ENCODE assay signal across 24 cellular contexts in genomic region chr3:50687916-50688315, GRCh38.
"Had no signal": no experiment of that assay in that cellular context is flagged by ENCODE, and none has a peak within 500 bp of the region (broad histone marks: within the 10 kb centered on the region; RNA-seq: fewer than 3 reads in every experiment).

No MANE protein-coding gene starts in this region.

- ATAC-seq: activated CD4-positive, CD25-positive, alpha-beta regulatory T cell treated with anti-CD3 and anti-CD28 coated beads, Interleukin-2, amount 50 U/mL, for 24 hours; body of pancreas; naive thymus-derived CD8-positive, alpha-beta T cell; sciatic nerve; stimulated activated effector memory CD8-positive, alpha-beta T cell treated with anti-CD3 and anti-CD28 coated beads, Interleukin-12 subunit alpha, Interleukin-12 subunit beta, amount 100 ng/mL, for 72 hours had no signal

- H3K4me1 ChIP-seq: body of pancreas, upper lobe of left lung, vagina had no signal

- H3K9me3 ChIP-seq: body of pancreas, esophagus squamous epithelium, upper lobe of left lung, vagina had no signal

- DNase-seq: activated CD4-positive, alpha-beta T cell treated with anti-CD3 and anti-CD28 coated beads for 48 hours; activated CD4-positive, alpha-beta T cell treated with anti-CD3 and anti-CD28 coated beads, Interleukin-2, amount 50 U/mL, for 48 hours; activated CD8-positive, alpha-beta memory T cell treated with anti-CD3 and anti-CD28 coated beads for 24 hours; activated effector memory CD4-positive, alpha-beta T cell treated with Interleukin-2 at 50 U/mL for 16 hours; activated naive CD4-positive, alpha-beta T cell treated with Interleukin-2 at 50 U/mL for 16 hours; esophagus squamous epithelium; foreskin melanocyte; islet precursor cell; mammary epithelial cell; naive thymus-derived CD8-positive, alpha-beta T cell; occipital lobe; small intestine; stimulated activated CD4-positive, alpha-beta T cell treated with anti-CD3 and anti-CD28 coated beads, Interleukin-4, amount 100 ng/mL, for 24 hours; SW 1271; T-helper 9 cell; upper lobe of left lung; WERI-Rb-1 had no signal

- H3K27ac ChIP-seq: body of pancreas, cardiac muscle cell, esophagus squamous epithelium, hepatocyte, upper lobe of left lung, vagina, WERI-Rb-1 had no signal

- H3K36me3 ChIP-seq: cardiac muscle cell, esophagus squamous epithelium, upper lobe of left lung, vagina, WERI-Rb-1 had no signal

- H3K4me3 ChIP-seq: body of pancreas, cardiac muscle cell, esophagus squamous epithelium, hepatocyte, upper lobe of left lung, vagina had no signal

- H3K27me3 ChIP-seq: body of pancreas, esophagus squamous epithelium, upper lobe of left lung, vagina had no signal
